In the genomic region with DNA sequence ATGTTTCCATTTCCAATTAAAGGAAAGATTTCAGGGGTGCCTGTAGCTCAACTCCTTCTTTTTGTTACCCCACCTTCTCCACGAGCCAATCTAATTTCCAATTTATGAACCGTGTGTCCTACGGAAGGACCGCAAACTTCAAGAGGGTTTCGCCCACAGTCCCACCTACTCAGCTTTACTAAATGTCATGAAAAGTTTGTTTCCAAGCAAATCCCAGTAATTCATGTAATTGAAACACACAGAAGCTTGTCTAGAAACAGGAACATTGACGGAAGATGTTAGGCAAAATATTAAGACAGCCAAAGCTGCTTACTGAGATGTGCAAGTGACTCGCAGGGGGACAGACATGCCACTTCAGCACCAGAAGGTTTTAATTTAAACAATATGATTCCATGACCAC, we compare ENCODE assay signal across 16 cellular contexts. TPM values are rescaled to one million over a fixed set of nuclear protein-coding genes. Genes with fewer than 3 reads are reported as not detected.
"Had no signal": no experiment of that assay in that cellular context is flagged by ENCODE, and none has a peak within 500 bp of the region (broad histone marks: within the 10 kb centered on the region; RNA-seq: fewer than 3 reads in every experiment).

No MANE protein-coding gene starts in this region.

- H3K27ac ChIP-seq: colonic mucosa, esophagus squamous epithelium, foreskin keratinocyte, pancreas, thoracic aorta had no signal

- FAIRE-seq: pancreas, urothelium cell line had no signal

- H3K9me3 ChIP-seq: colonic mucosa, esophagus squamous epithelium, pancreas, thoracic aorta had no signal

- H3K4me3 ChIP-seq: colonic mucosa, esophagus squamous epithelium, pancreas, thoracic aorta had no signal

- H3K27me3 ChIP-seq: colonic mucosa, pancreas had no signal

- H3K36me3 ChIP-seq: colonic mucosa, esophagus squamous epithelium, pancreas, thoracic aorta had no signal

- H3K4me1 ChIP-seq: colonic mucosa, esophagus squamous epithelium, foreskin keratinocyte, pancreas had no signal

- ATAC-seq: activated CD4-positive, CD25-positive, alpha-beta regulatory T cell treated with anti-CD3 and anti-CD28 coated beads, Interleukin-2, amount 50 U/mL, for 24 hours; activated T-cell treated with anti-CD3 and anti-CD28 coated beads, Interleukin-2, amount 50 U/mL, for 4 hours; foreskin keratinocyte; left cardiac atrium; pancreas had no signal

- DNase-seq: activated CD4-positive, alpha-beta T cell treated with anti-CD3 and anti-CD28 coated beads, Interleukin-2, amount 50 U/mL, for 4 hours; activated gamma-delta T cell; activated naive CD8-positive, alpha-beta T cell treated with anti-CD3 and anti-CD28 coated beads for 36 hours; activated T-cell treated with anti-CD3 and anti-CD28 coated beads, Interleukin-2, amount 50 U/mL, for 4 hours; anterior cingulate cortex; colonic mucosa; esophagus squamous epithelium; foreskin keratinocyte; left cardiac atrium; pancreas; stimulated activated CD4-positive, alpha-beta T cell treated with anti-CD3 and anti-CD28 coated beads, Interleukin-4, amount 100 ng/mL, for 24 hours had no signal

RNA-seq across cellular contexts. Expression of a gene that starts 32.9 kb away (rescaled TPM):
- total RNA-seq: activated naive CD8-positive, alpha-beta T cell treated with anti-CD3 and anti-CD28 coated beads for 36 hours; activated T-cell treated with anti-CD3 and anti-CD28 coated beads, Interleukin-2, amount 50 U/mL, for 4 hours; colonic mucosa; esophagus squamous epithelium; foreskin keratinocyte; left cardiac atrium; lung microvascular endothelial cell; pancreas; T-helper 2 cell treated with Interferon-gamma antibody and Interleukin-4, amounts not matched to agents 100 ng/mL and 5 ng/mL, for 36 hours; thoracic aorta had no signal
- polyA plus RNA-seq: foreskin keratinocyte, pancreas had no signal
